Comparison of ENCODE assay signal across 17 cellular contexts in the genomic region with DNA sequence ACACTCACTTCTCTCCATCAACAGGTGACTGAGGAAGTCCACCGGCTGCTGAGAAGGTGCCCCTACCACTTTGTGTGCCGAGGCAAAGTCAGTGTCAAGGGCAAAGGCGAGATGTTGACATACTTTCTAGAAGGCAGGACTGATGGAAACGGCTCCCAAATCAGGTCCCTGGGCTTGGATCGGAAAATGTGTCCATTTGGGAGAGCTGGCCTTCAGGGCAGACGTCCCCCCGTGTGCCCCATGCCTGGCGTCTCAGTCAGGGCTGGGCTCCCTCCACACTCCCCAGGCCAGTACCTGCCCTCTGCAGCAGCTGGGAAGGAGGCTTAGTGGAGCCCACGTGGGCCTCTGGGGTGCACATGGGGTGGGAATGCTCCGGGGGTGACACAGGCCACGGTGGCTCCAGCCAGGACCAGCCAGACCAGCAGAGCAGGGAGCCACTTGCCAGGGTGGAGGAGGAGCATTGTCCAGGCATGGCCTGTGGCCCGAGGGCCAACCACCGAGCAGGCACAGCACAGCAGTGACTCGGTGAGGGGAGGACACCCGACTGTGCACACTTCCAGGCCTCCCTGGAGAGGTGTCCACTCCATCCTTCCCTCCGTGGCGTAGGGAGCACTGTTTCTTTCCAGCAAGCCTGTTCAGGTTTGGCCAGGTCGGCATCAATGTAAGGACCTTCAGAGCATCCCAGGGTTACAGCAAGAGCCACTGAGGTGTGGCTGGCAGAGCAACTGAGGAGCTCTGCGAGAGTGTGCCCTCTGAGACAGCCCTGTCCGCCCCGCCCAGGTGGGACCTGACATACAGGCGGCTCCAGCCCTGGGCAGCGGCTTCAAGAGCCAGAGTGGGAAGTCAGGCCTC.
A peak's percentile ranks its signal among the peaks of the same experiment; 100 is the strongest.
DNase-seq lines count a peak whose midpoint lies in the region; ATAC-seq and TF ChIP-seq lines count a peak whose summit lies in the region.
"Had no signal": no experiment of that assay in that cellular context is flagged by ENCODE, and none has a peak within 500 bp of the region (broad histone marks: within the 10 kb centered on the region; RNA-seq: fewer than 3 reads in every experiment).

No MANE protein-coding gene starts in this region.

- peak; percentile 14 for DNase-seq in H4 (ENCODE audit: low spot score)
- peak; percentile 32 for DNase-seq in endodermal cell
- DNase-seq in stimulated activated effector memory CD8-positive, alpha-beta T cell treated with anti-CD3 and anti-CD28 coated beads, Interleukin-12 subunit alpha, Interleukin-12 subunit beta, amount 100 ng/mL, for 72 hours (ENCODE audit: low spot score in 2 of 2): no peak
- DNase-seq in type B pancreatic cell (ENCODE audit: extremely low spot score, unreplicated experiment): no peak
- no peak for DNase-seq in activated T-cell treated with anti-CD3 and anti-CD28 coated beads for 4 hours
- DNase-seq in WERI-Rb-1: no peak
- DNase-seq: ACHN, AML-193, DMS79 treated with DMSO at 0.1 percent for 48 hours, KBM-7, NCI-H1436 treated with DMSO at 0.1 percent for 48 hours, NCI-H2029 treated with DMSO at 0.1 percent for 48 hours, NCI-H2171 treated with DMSO at 0.1 percent for 48 hours, NCI-H446 treated with DMSO at 0.1 percent for 48 hours, NCI-H748 treated with DMSO at 0.1 percent for 48 hours had no signal

- H3K27me3 Mint-ChIP-seq in endodermal cell (ENCODE audit: insufficient read depth) (no peaks in the 10 kb centered on the region), type B pancreatic cell (no peaks in the 10 kb centered on the region)

- H3K36me3 ChIP-seq in HEK293 (ENCODE audit: control insufficient read depth in 2 of 2, insufficient read depth in 1 of 2, low read length in 2 of 2) (no peaks in the 10 kb centered on the region), endodermal cell (ENCODE audit: control insufficient read depth, insufficient read depth, low read length) (no peaks in the 10 kb centered on the region), WERI-Rb-1 (no peaks in the 10 kb centered on the region; the same call in 1 of the 2 replicates)

- no peaks in the 10 kb centered on the region for H3K4me1 ChIP-seq in HEK293 (ENCODE audit: control insufficient read depth, insufficient read depth, low read length)
- no peaks in the 10 kb centered on the region for H3K4me1 ChIP-seq in endodermal cell (ENCODE audit: control insufficient read depth, insufficient read depth, low read length)

- peak; percentile 6 for ATAC-seq in stimulated activated effector memory CD8-positive, alpha-beta T cell treated with anti-CD3 and anti-CD28 coated beads, Interleukin-12 subunit alpha, Interleukin-12 subunit beta, amount 100 ng/mL, for 72 hours
- ATAC-seq: CD8-positive, alpha-beta T cell had no signal

- H3K27ac Mint-ChIP-seq in endodermal cell: no peak overlapping the region
- H3K27ac Mint-ChIP-seq in stimulated activated effector memory CD8-positive, alpha-beta T cell treated with anti-CD3 and anti-CD28 coated beads, Interleukin-12 subunit alpha, Interleukin-12 subunit beta, amount 100 ng/mL, for 72 hours: no peak overlapping the region
- no peak overlapping the region for H3K27ac Mint-ChIP-seq in type B pancreatic cell
- H3K27ac Mint-ChIP-seq: CD8-positive, alpha-beta T cell had no signal

- TF ChIP-seq CTCF in HEK293 (tag by site-specific recombination; IDR thresholded peaks at IDR 0.05) (no peak), endodermal cell (conservative IDR thresholded peaks at IDR 0.05) (no peak), type B pancreatic cell (conservative IDR thresholded peaks at IDR 0.05) (no peak), WERI-Rb-1 (IDR thresholded peaks at IDR 0.05; ENCODE audit: low read depth, low read length) (no peak)

- H3K36me3 Mint-ChIP-seq in endodermal cell (ENCODE audit: low read depth) (no peaks in the 10 kb centered on the region), type B pancreatic cell (no peaks in the 10 kb centered on the region)
- no peaks in the 10 kb centered on the region for H3K36me3 Mint-ChIP-seq in stimulated activated effector memory CD8-positive, alpha-beta T cell treated with anti-CD3 and anti-CD28 coated beads, Interleukin-12 subunit alpha, Interleukin-12 subunit beta, amount 100 ng/mL, for 72 hours
- H3K36me3 Mint-ChIP-seq: CD8-positive, alpha-beta T cell had no signal

- CTCF ChIA-PET in HEK293 (lab: Yijun Ruan, JAX): interaction anchor here (0.7 kb wide), 1 partner anchor 35 kb away, joined by 3 read pairs; no protein-coding TSS in a partner anchor

- WGBS in endodermal cell (ENCODE audit: insufficient coverage in 1 of 2, insufficient read length in 1 of 2), 2 experiments: 91 to 96% methylated on average over 13 to 23 of the region's 23 CpGs

- H3K4me1 Mint-ChIP-seq in endodermal cell (no peaks in the 10 kb centered on the region), type B pancreatic cell (ENCODE audit: unreplicated experiment) (no peaks in the 10 kb centered on the region)
- no peaks in the 10 kb centered on the region for H3K4me1 Mint-ChIP-seq in stimulated activated effector memory CD8-positive, alpha-beta T cell treated with anti-CD3 and anti-CD28 coated beads, Interleukin-12 subunit alpha, Interleukin-12 subunit beta, amount 100 ng/mL, for 72 hours

- POLR2A ChIA-PET in HEK293 (lab: Yijun Ruan, JAX): no interaction called here

- H3K4me3 Mint-ChIP-seq in endodermal cell (no peak overlapping the region), type B pancreatic cell (no peak overlapping the region)
- no peak overlapping the region for H3K4me3 Mint-ChIP-seq in stimulated activated effector memory CD8-positive, alpha-beta T cell treated with anti-CD3 and anti-CD28 coated beads, Interleukin-12 subunit alpha, Interleukin-12 subunit beta, amount 100 ng/mL, for 72 hours
- H3K4me3 Mint-ChIP-seq: CD8-positive, alpha-beta T cell had no signal

- no peaks in the 10 kb centered on the region for H3K9me3 Mint-ChIP-seq in endodermal cell
- no peaks in the 10 kb centered on the region for H3K9me3 Mint-ChIP-seq in stimulated activated effector memory CD8-positive, alpha-beta T cell treated with anti-CD3 and anti-CD28 coated beads, Interleukin-12 subunit alpha, Interleukin-12 subunit beta, amount 100 ng/mL, for 72 hours
- H3K9me3 Mint-ChIP-seq in type B pancreatic cell: no peaks in the 10 kb centered on the region
- H3K9me3 Mint-ChIP-seq: CD8-positive, alpha-beta T cell had no signal

- H3K4me3 ChIP-seq in HEK293 (ENCODE audit: low read depth, low read length) (no peak overlapping the region), endodermal cell (ENCODE audit: low read length) (no peak overlapping the region), WERI-Rb-1 (ENCODE audit: low read depth, low read length) (no peak overlapping the region)

- H3K27ac ChIP-seq in HEK293 (ENCODE audit: extremely low read depth, low read depth, low read length) (no peak overlapping the region), endodermal cell (ENCODE audit: low read depth, low read length) (no peak overlapping the region), WERI-Rb-1 (no peak overlapping the region)

- no peak overlapping the region for H3K9ac ChIP-seq in endodermal cell (ENCODE audit: extremely low read depth, low read length, poor library complexity, severe bottlenecking)

- no peaks in the 10 kb centered on the region for H3K27me3 ChIP-seq in endodermal cell (ENCODE audit: control insufficient read depth, insufficient read depth, low read length, poor library complexity, severe bottlenecking)
- H3K27me3 ChIP-seq in WERI-Rb-1 (ENCODE audit: insufficient read depth, low read depth, severe bottlenecking): no peaks in the 10 kb centered on the region

- H3K9me3 ChIP-seq in HEK293 (ENCODE audit: control insufficient read depth, insufficient read depth, low read depth, low read length): no peaks in the 10 kb centered on the region
- H3K9me3 ChIP-seq in endodermal cell (ENCODE audit: control insufficient read depth, low read length): no peaks in the 10 kb centered on the region
- H3K9me3 ChIP-seq in WERI-Rb-1 (ENCODE audit: severe bottlenecking): no peaks in the 10 kb centered on the region

TF ChIP-seq in HEK293, 187 proteins besides CTCF, POLR2A, EP300 and RAD21:
- TF ChIP-seq ZNF624 (tag by site-specific recombination; IDR thresholded peaks at IDR 0.05) (no peak), SCRT2 (tag by site-specific recombination; IDR thresholded peaks at IDR 0.05) (0 out of 2 replicates have a peak, but pooled peaks have one; percentile 27), ZNF654 (tag by site-specific recombination; IDR thresholded peaks at IDR 0.05; ENCODE audit: low read depth) (no peak), ZNF558 (tag by site-specific recombination; IDR thresholded peaks at IDR 0.05) (no peak), ZNF433 (tag by site-specific recombination; IDR thresholded peaks at IDR 0.05; ENCODE audit: low read depth) (no peak), ZBTB1 (tag by site-specific recombination; IDR thresholded peaks at IDR 0.05) (no peak)
- TF ChIP-seq, protein P1, sequence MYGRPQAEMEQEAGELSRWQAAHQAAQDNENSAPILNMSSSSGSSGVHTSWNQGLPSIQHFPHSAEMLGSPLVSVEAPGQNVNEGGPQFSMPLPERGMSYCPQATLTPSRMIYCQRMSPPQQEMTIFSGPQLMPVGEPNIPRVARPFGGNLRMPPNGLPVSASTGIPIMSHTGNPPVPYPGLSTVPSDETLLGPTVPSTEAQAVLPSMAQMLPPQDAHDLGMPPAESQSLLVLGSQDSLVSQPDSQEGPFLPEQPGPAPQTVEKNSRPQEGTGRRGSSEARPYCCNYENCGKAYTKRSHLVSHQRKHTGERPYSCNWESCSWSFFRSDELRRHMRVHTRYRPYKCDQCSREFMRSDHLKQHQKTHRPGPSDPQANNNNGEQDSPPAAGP (tag by site-specific recombination; IDR thresholded peaks at IDR 0.05): no peak
TF ChIP-seq in HEK293: peak in this region for 1.

Comparison
In these comparisons a context has a peak if more than half of its experiments do, and no peak if none do; other contexts are left out.
1. DNase-seq: peak in H4 (single experiment) and endodermal cell (single experiment); none in stimulated activated effector memory CD8-positive, alpha-beta T cell treated with anti-CD3 and anti-CD28 coated beads, Interleukin-12 subunit alpha, Interleukin-12 subunit beta, amount 100 ng/mL, for 72 hours (0 of 2), type B pancreatic cell (single experiment), activated T-cell treated with anti-CD3 and anti-CD28 coated beads for 4 hours (single experiment) and WERI-Rb-1 (single experiment).